In genomic region chr7:90402785-90403173, GRCh38 we compare ENCODE assay signal across 8 cellular contexts. TPM values are rescaled to one million over a fixed set of nuclear protein-coding genes. Genes with fewer than 3 reads are reported as not detected.
A peak's percentile ranks its signal among the peaks of the same experiment; 100 is the strongest.
DNase-seq lines count a peak whose midpoint lies in the region; ATAC-seq and TF ChIP-seq lines count a peak whose summit lies in the region.

No MANE protein-coding gene starts in this region.

- TF ChIP-seq CTCF in GM06990 (IDR thresholded peaks at IDR 0.05; ENCODE audit: insufficient read depth, low read length, poor library complexity, severe bottlenecking) (no peak), Peyer's patch (IDR thresholded peaks at IDR 0.05) (no peak), esophagus muscularis mucosa (IDR thresholded peaks at IDR 0.05) (no peak), psoas muscle (IDR thresholded peaks at IDR 0.05) (no peak)

- DNase-seq in GM06990 (ENCODE audit: extremely low read depth, insufficient read length) (no peak), Peyer's patch (no peak), esophagus muscularis mucosa (ENCODE audit: extremely low spot score) (no peak), psoas muscle (no peak), NCI-H2171 (lab: John Stamatoyannopoulos, UW) (no peak), HuH-7 (ENCODE audit: low spot score) (no peak)

- no peak for TF ChIP-seq POLR2A in Peyer's patch (IDR thresholded peaks at IDR 0.05)
- TF ChIP-seq POLR2A in esophagus muscularis mucosa (IDR thresholded peaks at IDR 0.05; ENCODE audit: low read depth) = no peak

- H3K36me3 ChIP-seq in GM06990 (ENCODE audit: control insufficient read depth, insufficient read depth, low read length) (no peaks in the 10 kb centered on the region; the same call in none of the 2 replicates), Peyer's patch (peaks cover 0 to 20% (median 0%) of the 10 kb centered on the region in 3 donors), esophagus muscularis mucosa (peaks cover 5 to 23% (median 12%) of the 10 kb centered on the region in 4 donors), psoas muscle (ENCODE audit: insufficient read depth in 1 of 2, low read depth in 1 of 2) (peaks cover 7 to 26% of the 10 kb centered on the region in 2 donors)

- intact Hi-C loops in esophagus muscularis mucosa (cut with DNase I) = loop anchor here (5.0 kb wide), 1 partner anchor 55 kb away; the partner anchor contains the start of gene GTPBP10
- intact Hi-C loops in psoas muscle (cut with DNase I) = loop anchor here (1.0 to 5.0 kb wide), 2 partner anchors 53 to 55 kb away; partner anchors contain the start of gene GTPBP10 (in 1 of the 2)

- ATAC-seq in psoas muscle (no peak), HG03460 (IDR thresholded peaks at IDR 0.05; ENCODE audit: unreplicated experiment) (no peak), GM21360 (IDR thresholded peaks at IDR 0.05; ENCODE audit: unreplicated experiment) (no peak)

- H3K27ac ChIP-seq in Peyer's patch (peak overlapping the region; percentile 68 to 91 (median 80)), esophagus muscularis mucosa (replicated peaks in 1 of 4) (peak overlapping the region; percentile 86 to 93 (median 90)), psoas muscle (peak overlapping the region; percentile 98)

- WGBS in esophagus muscularis mucosa = 45% methylated on average over 1 of the region's 1 CpG
- 14 to 23% (median 20%) methylated on average over 1 of the region's 1 CpG for WGBS in psoas muscle, 3 donors

- H3K4me1 ChIP-seq in Peyer's patch = peaks cover 0 to 21% (median 0%) of the 10 kb centered on the region in 4 donors
- H3K4me1 ChIP-seq in esophagus muscularis mucosa = peaks cover 12 to 21% (median 18%) of the 10 kb centered on the region in 4 donors
- H3K4me1 ChIP-seq in psoas muscle = peaks cover 25% of the 10 kb centered on the region

- H3K27me3 ChIP-seq in GM06990 (replicated peaks; ENCODE audit: control insufficient read depth, insufficient read depth, low read length) = no peaks in the 10 kb centered on the region
- H3K27me3 ChIP-seq in Peyer's patch = no peaks in the 10 kb centered on the region
- no peaks in the 10 kb centered on the region for H3K27me3 ChIP-seq in esophagus muscularis mucosa
- H3K27me3 ChIP-seq in psoas muscle (ENCODE audit: insufficient read depth in 3 of 3, low read length in 2 of 3) = no peaks in the 10 kb centered on the region

- no peak for TF ChIP-seq EP300 in esophagus muscularis mucosa (IDR thresholded peaks at IDR 0.05)

- H3K4me3 ChIP-seq in GM06990 (replicated peaks; ENCODE audit: low read depth, low read length) (peak overlapping the region; percentile 69), Peyer's patch (peak overlapping the region; percentile 47 to 72 (median 64)), esophagus muscularis mucosa (peak overlapping the region; percentile 59 to 74 (median 70)), psoas muscle (peak overlapping the region; percentile 80)

- peaks cover 0 to 5% (median 0%) of the 10 kb centered on the region in 4 donors for H3K9me3 ChIP-seq in Peyer's patch
- H3K9me3 ChIP-seq in esophagus muscularis mucosa = peaks cover 0 to 9% (median 3%) of the 10 kb centered on the region in 4 donors
- no peaks in the 10 kb centered on the region for H3K9me3 ChIP-seq in psoas muscle

RNA-seq across cellular contexts. Expression of gene CLDN12, which starts 0.5 kb away (rescaled TPM):
- total RNA-seq in Peyer's patch (10 to 100 TPM; 13.2 to 66.9 (median 49.0) TPM), esophagus muscularis mucosa (10 to 100 TPM; 17.6 to 33.6 (median 20.1) TPM), psoas muscle (10 to 100 TPM; 18.0 to 42.2 (median 26.3) TPM)
- 10 to 100 TPM; 16.3 to 30.4 (median 28.1) TPM for polyA plus RNA-seq in psoas muscle

RNA-seq across cellular contexts. Expression of gene GTPBP10, which starts 56.3 kb away (rescaled TPM):
- total RNA-seq in Peyer's patch (10 to 100 TPM; 11.6 to 24.8 (median 17.8) TPM), esophagus muscularis mucosa (10 to 100 TPM in 3 of 4 donors, 1 to 10 TPM in 1; 9.6 to 14.4 (median 12.4) TPM), psoas muscle (10 to 100 TPM; 18.9 to 28.5 (median 20.5) TPM)
- 10 to 100 TPM; 17.2 to 23.4 (median 17.9) TPM for polyA plus RNA-seq in psoas muscle
